Comparison of ENCODE assay signal across 9 cellular contexts in the genomic region with DNA sequence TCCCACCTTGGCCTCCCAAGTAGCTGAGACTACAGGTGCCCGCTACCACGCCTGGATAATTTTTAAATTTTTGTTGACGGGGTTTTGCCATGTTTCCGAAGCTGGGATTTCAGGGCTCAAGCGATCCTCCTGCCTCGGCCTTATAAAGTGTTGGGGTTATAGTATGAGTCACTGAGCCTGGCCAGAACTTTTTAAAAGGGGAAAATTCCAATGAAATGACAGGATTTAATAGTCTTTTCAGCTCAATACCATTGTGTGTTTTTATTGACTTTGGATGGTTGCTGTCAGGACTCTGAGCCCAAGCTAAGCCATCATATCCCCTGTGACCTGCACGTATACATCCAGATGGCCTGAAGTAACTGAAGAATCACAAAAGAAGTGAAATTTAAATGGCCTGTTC. TPM values are rescaled to one million over a fixed set of nuclear protein-coding genes. Genes with fewer than 3 reads are reported as not detected.
"Had no signal": no experiment of that assay in that cellular context is flagged by ENCODE, and none has a peak within 500 bp of the region (broad histone marks: within the 10 kb centered on the region; RNA-seq: fewer than 3 reads in every experiment).

No MANE protein-coding gene starts in this region.

RNA-seq across cellular contexts. Expression of a gene that starts 11.0 kb away (rescaled TPM):
- total RNA-seq: activated CD4-positive, alpha-beta T cell treated with anti-CD3 and anti-CD28 coated beads, Interleukin-2, amount 10 ng/mL, durations not matched to agents 7 days and 5 days; activated CD8-positive, alpha-beta T cell treated with anti-CD3 and anti-CD28 coated beads, Interleukin-2, amount 10 ng/mL, durations not matched to agents 7 days and 5 days; activated naive CD8-positive, alpha-beta T cell treated with anti-CD3 and anti-CD28 coated beads, Interleukin-2, amount 10 ng/mL, durations not matched to agents 7 days and 5 days; activated T-helper 2 cell treated with anti-CD3 and anti-CD28 coated beads, Interferon-gamma antibody, Interleukin-2, Interleukin-4, amounts not matched to agents 10 μg/mL and 5 μg/mL and 100 μg/mL, durations not matched to agents 14 hours and 24 hours and 36 hours; breast epithelium; epithelial cell of proximal tubule; occipital lobe; posterior vena cava; skeletal muscle tissue had no signal
